In the genomic region with DNA sequence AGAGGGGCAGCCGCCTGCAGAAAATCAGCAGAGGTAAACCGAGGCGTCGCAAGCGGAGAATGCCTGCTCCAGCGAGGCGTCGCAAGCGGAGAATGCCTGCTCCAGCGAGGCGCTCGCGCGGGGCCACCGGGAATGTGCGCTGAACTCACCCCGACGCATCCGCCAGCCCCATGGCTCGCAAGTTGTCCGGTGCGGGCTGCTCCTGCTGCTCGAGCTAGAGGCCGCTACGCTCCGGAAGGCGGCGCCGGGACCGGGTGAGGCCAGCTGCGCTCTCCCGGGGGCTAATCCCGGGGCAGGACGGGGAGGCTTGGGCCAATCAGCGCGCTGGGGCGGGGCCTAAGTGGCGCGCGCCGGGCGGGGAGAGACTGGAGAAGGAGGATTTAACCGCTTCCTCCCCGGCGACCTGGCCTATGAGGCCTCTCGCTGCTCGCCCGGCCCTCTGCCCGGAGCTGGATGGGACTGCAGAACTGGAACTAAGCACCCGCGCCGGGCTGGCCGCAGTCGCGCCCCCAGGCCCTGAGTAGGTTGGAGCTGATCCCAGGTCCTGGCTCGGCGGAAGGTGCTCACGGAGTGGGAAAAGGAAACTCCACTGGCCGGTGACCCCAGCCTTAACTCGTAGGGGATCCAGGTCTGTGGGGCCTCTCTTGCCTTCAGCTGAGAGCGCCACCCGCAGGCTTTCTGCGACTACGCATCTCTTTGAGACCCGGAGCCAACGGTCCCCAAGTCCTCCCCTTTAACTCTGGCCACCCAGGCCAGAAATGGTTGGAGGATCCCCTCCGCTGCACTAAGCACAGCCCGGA, we compare ENCODE assay signal across 8 cellular contexts. TPM values are rescaled to one million over a fixed set of nuclear protein-coding genes. Genes with fewer than 3 reads are reported as not detected.
DNase-seq lines count a peak whose midpoint lies in the region; ATAC-seq lines count a peak whose summit lies in the region.

A gene with protein sequence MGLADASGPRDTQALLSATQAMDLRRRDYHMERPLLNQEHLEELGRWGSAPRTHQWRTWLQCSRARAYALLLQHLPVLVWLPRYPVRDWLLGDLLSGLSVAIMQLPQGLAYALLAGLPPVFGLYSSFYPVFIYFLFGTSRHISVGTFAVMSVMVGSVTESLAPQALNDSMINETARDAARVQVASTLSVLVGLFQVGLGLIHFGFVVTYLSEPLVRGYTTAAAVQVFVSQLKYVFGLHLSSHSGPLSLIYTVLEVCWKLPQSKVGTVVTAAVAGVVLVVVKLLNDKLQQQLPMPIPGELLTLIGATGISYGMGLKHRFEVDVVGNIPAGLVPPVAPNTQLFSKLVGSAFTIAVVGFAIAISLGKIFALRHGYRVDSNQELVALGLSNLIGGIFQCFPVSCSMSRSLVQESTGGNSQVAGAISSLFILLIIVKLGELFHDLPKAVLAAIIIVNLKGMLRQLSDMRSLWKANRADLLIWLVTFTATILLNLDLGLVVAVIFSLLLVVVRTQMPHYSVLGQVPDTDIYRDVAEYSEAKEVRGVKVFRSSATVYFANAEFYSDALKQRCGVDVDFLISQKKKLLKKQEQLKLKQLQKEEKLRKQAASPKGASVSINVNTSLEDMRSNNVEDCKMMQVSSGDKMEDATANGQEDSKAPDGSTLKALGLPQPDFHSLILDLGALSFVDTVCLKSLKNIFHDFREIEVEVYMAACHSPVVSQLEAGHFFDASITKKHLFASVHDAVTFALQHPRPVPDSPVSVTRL (minus strand): TSS at position 240 of the 800 bp plus-strand sequence. CDS start 68 bp downstream, at position 172.

- peak within 1 kb of the TSS; percentile 61 to 82 for H3K27ac Mint-ChIP-seq in effector memory CD8-positive, alpha-beta T cell
- H3K27ac Mint-ChIP-seq in memory B cell = peak within 1 kb of the TSS; percentile 60

- H3K9me3 Mint-ChIP-seq in effector memory CD8-positive, alpha-beta T cell = no peaks in the 10 kb centered on the region
- H3K9me3 Mint-ChIP-seq in memory B cell = no peaks in the 10 kb centered on the region

- H3K4me1 Mint-ChIP-seq in effector memory CD8-positive, alpha-beta T cell (ENCODE audit: low read depth in 2 of 2) = peaks cover 14 to 18% of the 10 kb centered on the region in 2 donors
- peaks cover 6% of the 10 kb centered on the region for H3K4me1 Mint-ChIP-seq in memory B cell

- H3K36me3 Mint-ChIP-seq in effector memory CD8-positive, alpha-beta T cell (ENCODE audit: insufficient read depth) = peaks cover 2% of the 10 kb centered on the region
- H3K36me3 Mint-ChIP-seq in memory B cell = peaks cover 4% of the 10 kb centered on the region

- CTCF ChIA-PET in activated CD8-positive, alpha-beta memory T cell treated with anti-CD3 and anti-CD28 coated beads for 36 hours (lab: Charles Lee) = interaction anchor here (0.9 to 3.4 kb wide), 22 partner anchors 9 to 235 kb away, joined by 3 to 24 read pairs (median 4); partner anchors contain the start of genes CCDC51, CELSR3, NCKIPSD and PFKFB4

- peak within 1 kb of the TSS; percentile 80 to 89 for H3K4me3 Mint-ChIP-seq in effector memory CD8-positive, alpha-beta T cell
- H3K4me3 Mint-ChIP-seq in memory B cell = peak within 1 kb of the TSS; percentile 89

- H3K27me3 Mint-ChIP-seq in effector memory CD8-positive, alpha-beta T cell = no peaks in the 10 kb centered on the region
- H3K27me3 Mint-ChIP-seq in memory B cell = peaks cover 1% of the 10 kb centered on the region

- POLR2A ChIA-PET in activated CD8-positive, alpha-beta memory T cell treated with anti-CD3 and anti-CD28 coated beads for 36 hours (lab: Charles Lee) = interaction anchor here (0.5 to 2.1 kb wide), 7 partner anchors 12 to 177 kb away, joined by 3 to 8 read pairs (median 4); partner anchors contain the start of gene NCKIPSD

- ATAC-seq in GM21360 (IDR thresholded peaks at IDR 0.05; ENCODE audit: unreplicated experiment) (peak; percentile 77), memory B cell (ENCODE audit: low read depth) (peak; percentile 95)
- peak; percentile 97 for ATAC-seq in effector memory CD8-positive, alpha-beta T cell (replicated peaks)

- DNase-seq in COR-L47 (lab: John Stamatoyannopoulos, UW) = peak; percentile 67
- DNase-seq in HT1080 (ENCODE audit: low read depth) = peak; percentile 97
- DNase-seq in NOMO-1 (lab: John Stamatoyannopoulos, UW; ENCODE audit: unreplicated experiment in 2 of 2) = peak; percentile 94 to 97
- DNase-seq in effector memory CD8-positive, alpha-beta T cell = peak; percentile 88 to 90 (median 89)
- DNase-seq in memory B cell (ENCODE audit: low spot score in 2 of 2) = peak; percentile 72 to 75
- peak; percentile 86 for DNase-seq in stimulated activated CD8-positive, alpha-beta memory T cell treated with anti-CD3 and anti-CD28 coated beads, Interleukin-12 subunit alpha, Interleukin-12 subunit beta, amount 100 ng/mL, for 24 hours (ENCODE audit: extremely low read depth)

RNA-seq across cellular contexts. Expression of the gene that starts here (rescaled TPM):
- 21.9 and 23.6 TPM in 2 replicates for total RNA-seq in HT1080 (2014; rRNA removed; shearing (Covaris generic))
- 8.8 and 9.8 TPM in 2 replicates for polyA plus RNA-seq in HT1080 (2015; cell fraction: cytosol; rRNA removed)
- 144 and 153 TPM in 2 replicates for polyA plus RNA-seq in HT1080 (2015; cell fraction: nucleus; rRNA removed)
- 10 to 100 TPM; 30.4 to 32.8 TPM for total RNA-seq in activated CD8-positive, alpha-beta memory T cell treated with anti-CD3 and anti-CD28 coated beads for 36 hours

Comparison
In these comparisons a context has a peak if more than half of its experiments do, and no peak if none do; other contexts are left out.
1. Peak in every context shown above with its lines: DNase-seq and ATAC-seq.